In genomic region chr9:19985081-19985480, GRCh38 we compare ENCODE assay signal across 21 cellular contexts.
"Had no signal": no experiment of that assay in that cellular context is flagged by ENCODE, and none has a peak within 500 bp of the region (broad histone marks: within the 10 kb centered on the region; RNA-seq: fewer than 3 reads in every experiment).

No MANE protein-coding gene starts in this region.

- H3K27ac ChIP-seq: breast epithelium, colonic mucosa, dorsolateral prefrontal cortex, esophagus muscularis mucosa, neutrophil, ovary, psoas muscle, right atrium auricular region, tibial artery had no signal

- H3K9me3 ChIP-seq: breast epithelium, colonic mucosa, esophagus muscularis mucosa, neutrophil, ovary, psoas muscle, right atrium auricular region, tibial artery had no signal

- H3K27me3 ChIP-seq: breast epithelium, colonic mucosa, esophagus muscularis mucosa, neutrophil, ovary, right atrium auricular region, tibial artery had no signal

- ATAC-seq: left colon; psoas muscle; stimulated activated naive CD8-positive, alpha-beta T cell treated with anti-CD3 and anti-CD28 coated beads, Interleukin-15, Interleukin-2, amounts not matched to agents 100 U/mL and 50 U/mL, for 24 hours had no signal

- DNase-seq: activated CD4-positive, alpha-beta T cell treated with anti-CD3 and anti-CD28 coated beads for 4 hours; activated CD4-positive, alpha-beta T cell treated with anti-CD3 and anti-CD28 coated beads, Interleukin-2, amount 50 U/mL, for 48 hours; activated CD4-positive, CD25-positive, alpha-beta regulatory T cell; activated CD8-positive, alpha-beta memory T cell treated with anti-CD3 and anti-CD28 coated beads, Interleukin-2, amount 50 U/mL, for 48 hours; activated naive CD4-positive, alpha-beta T cell treated with Interleukin-2 at 50 U/mL for 16 hours; activated naive CD8-positive, alpha-beta T cell treated with anti-CD3 and anti-CD28 coated beads for 36 hours; activated T-cell treated with anti-CD3 and anti-CD28 coated beads, Interleukin-2, amount 50 U/mL, for 48 hours; amniotic stem cell; colonic mucosa; dorsolateral prefrontal cortex; left colon; ovary; psoas muscle; stimulated activated CD4-positive, alpha-beta T cell treated with anti-CD3 and anti-CD28 coated beads, Interleukin-12 subunit alpha, Interleukin-12 subunit beta, amount 100 ng/mL, for 4 hours; stimulated activated CD4-positive, alpha-beta T cell treated with anti-CD3 and anti-CD28 coated beads, Interleukin-4, amount 100 ng/mL, for 4 hours; stimulated activated naive CD8-positive, alpha-beta T cell treated with anti-CD3 and anti-CD28 coated beads, Interleukin-15, Interleukin-2, amounts not matched to agents 100 U/mL and 50 U/mL, for 24 hours; tibial artery had no signal

- H3K4me3 ChIP-seq: breast epithelium, colonic mucosa, dorsolateral prefrontal cortex, esophagus muscularis mucosa, ovary, psoas muscle, right atrium auricular region, tibial artery had no signal

- H3K36me3 ChIP-seq: colonic mucosa, esophagus muscularis mucosa, neutrophil, ovary, right atrium auricular region, tibial artery had no signal

- H3K4me1 ChIP-seq: breast epithelium, colonic mucosa, esophagus muscularis mucosa, psoas muscle, right atrium auricular region, tibial artery had no signal
